In the genomic region with DNA sequence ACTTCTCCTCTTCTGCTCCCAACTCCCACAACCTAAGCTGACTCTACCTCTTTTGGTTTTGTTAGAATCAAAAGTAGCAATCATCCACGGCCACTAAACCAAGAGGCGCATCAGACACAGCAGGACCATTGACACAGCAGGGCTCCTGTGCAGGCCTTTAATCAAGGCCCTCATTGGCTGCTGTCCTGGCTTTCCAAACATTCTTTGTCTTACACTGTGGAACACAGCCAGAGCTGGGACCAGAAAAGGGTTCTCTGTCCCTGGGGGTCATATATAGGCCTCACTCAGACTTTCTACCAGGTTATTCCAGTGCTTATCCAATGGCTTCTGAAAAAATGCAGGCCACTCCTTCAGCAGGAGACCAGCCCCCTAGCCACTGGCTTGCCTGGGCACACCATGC, we compare ENCODE assay signal across 1 cellular context.
TF ChIP-seq lines count a peak whose summit lies in the region.

No MANE protein-coding gene starts in this region.

TF ChIP-seq in H1, 55 proteins besides CTCF, POLR2A, EP300 and RAD21 (continued from another document):
- TF ChIP-seq CEBPB (IDR thresholded peaks at IDR 0.05; ENCODE audit: low read depth, low read length) = no peak
- no peak for TF ChIP-seq POLR2AphosphoS5 (IDR thresholded peaks at IDR 0.05; ENCODE audit: low read depth, low read length)
- no peak for TF ChIP-seq TBP (IDR thresholded peaks at IDR 0.05; ENCODE audit: low read depth, low read length)
